ENCODE assay signal across 28 cellular contexts in genomic region chr4:41106694-41107419, GRCh38.
"Had no signal": no experiment of that assay in that cellular context is flagged by ENCODE, and none has a peak within 500 bp of the region (broad histone marks: within the 10 kb centered on the region; RNA-seq: fewer than 3 reads in every experiment).

No MANE protein-coding gene starts in this region.

- H3K36me3 Mint-ChIP-seq: activated CD4-positive, alpha-beta memory T cell treated with anti-CD3 and anti-CD28 coated beads for 36 hours; activated naive CD4-positive, alpha-beta T cell treated with anti-CD3 and anti-CD28 coated beads, Interleukin-2, amount 10 ng/mL, durations not matched to agents 7 days and 5 days; activated naive CD8-positive, alpha-beta T cell; IgD-negative memory B cell had no signal

- ATAC-seq: activated naive CD8-positive, alpha-beta T cell treated with anti-CD3 and anti-CD28 coated beads, Interleukin-2, amount 50 U/mL, for 24 hours; activated T-cell treated with anti-CD3 and anti-CD28 coated beads, Interleukin-2, amount 50 U/mL, for 4 hours; Panc1 had no signal

- H3K27ac Mint-ChIP-seq: activated B cell treated with CpG ODN at 0.5 μM for 24 hours; activated CD4-positive, alpha-beta memory T cell treated with anti-CD3 and anti-CD28 coated beads for 36 hours; activated naive CD4-positive, alpha-beta T cell treated with anti-CD3 and anti-CD28 coated beads, Interleukin-2, amount 10 ng/mL, durations not matched to agents 7 days and 5 days; activated naive CD8-positive, alpha-beta T cell; activated naive CD8-positive, alpha-beta T cell treated with anti-CD3 and anti-CD28 coated beads, Interleukin-2, amount 50 U/mL, for 24 hours; activated T-helper 1 cell treated with anti-CD3 and anti-CD28 coated beads, Interleukin-12 subunit alpha, Interleukin-12 subunit beta, Interleukin-2, Interleukin-4 antibody, amounts not matched to agents 30 ng/mL and 10 ng/mL and 1 ng/mL, durations not matched to agents 14 hours and 24 hours and 36 hours; IgD-negative memory B cell; T-helper 2 cell treated with Interferon-gamma antibody and Interleukin-4, amounts not matched to agents 5 μg/mL and 100 μg/mL, for 36 hours had no signal

- DNase-seq: activated B cell treated with CpG ODN at 0.5 μM for 24 hours; activated CD4-positive, alpha-beta memory T cell treated with anti-CD3 and anti-CD28 coated beads for 36 hours; activated CD4-positive, alpha-beta T cell treated with anti-CD3 and anti-CD28 coated beads for 4 hours; activated CD4-positive, alpha-beta T cell treated with anti-CD3 and anti-CD28 coated beads, Interleukin-2, amount 50 U/mL, for 1 hour; activated CD4-positive, CD25-positive, alpha-beta regulatory T cell treated with anti-CD3 and anti-CD28 coated beads, Interleukin-2, amount 50 U/mL, for 72 hours; activated CD8-positive, alpha-beta memory T cell treated with anti-CD3 and anti-CD28 coated beads, Interleukin-2, amount 50 U/mL, for 4 hours; activated naive CD4-positive, alpha-beta T cell treated with anti-CD3 and anti-CD28 coated beads, Interleukin-2, amount 10 ng/mL, durations not matched to agents 7 days and 5 days; activated naive CD8-positive, alpha-beta T cell treated with anti-CD3 and anti-CD28 coated beads, Interleukin-2, amount 50 U/mL, for 24 hours; activated T-cell treated with anti-CD3 and anti-CD28 coated beads for 4 hours; activated T-cell treated with anti-CD3 and anti-CD28 coated beads, Interleukin-2, amount 50 U/mL, for 4 hours; amniotic stem cell; aorta; brain microvascular endothelial cell; Karpas-422; KBM-7; MM.1S; MV-4-11; NCI-H1092; NCI-H1436 treated with DMSO at 0.1 percent for 48 hours; NCI-H1694 treated with DMSO at 0.1 percent for 48 hours; NCI-H2029; NCI-H345; NCI-H524 treated with DMSO at 0.1 percent for 48 hours had no signal

- H3K27me3 Mint-ChIP-seq: activated B cell treated with CpG ODN at 0.5 μM for 24 hours; activated CD4-positive, alpha-beta memory T cell treated with anti-CD3 and anti-CD28 coated beads for 36 hours; activated naive CD4-positive, alpha-beta T cell treated with anti-CD3 and anti-CD28 coated beads, Interleukin-2, amount 10 ng/mL, durations not matched to agents 7 days and 5 days; IgD-negative memory B cell had no signal

- H3K27ac ChIP-seq: brain microvascular endothelial cell had no signal

- H3K9me3 Mint-ChIP-seq: activated CD4-positive, alpha-beta memory T cell treated with anti-CD3 and anti-CD28 coated beads for 36 hours; activated naive CD4-positive, alpha-beta T cell treated with anti-CD3 and anti-CD28 coated beads, Interleukin-2, amount 10 ng/mL, durations not matched to agents 7 days and 5 days; activated naive CD8-positive, alpha-beta T cell treated with anti-CD3 and anti-CD28 coated beads, Interleukin-2, amount 50 U/mL, for 24 hours; activated T-cell treated with anti-CD3 and anti-CD28 coated beads, Interleukin-2, amount 50 U/mL, for 4 hours; activated T-helper 1 cell treated with anti-CD3 and anti-CD28 coated beads, Interleukin-12 subunit alpha, Interleukin-12 subunit beta, Interleukin-2, Interleukin-4 antibody, amounts not matched to agents 30 ng/mL and 10 ng/mL and 1 ng/mL, durations not matched to agents 14 hours and 24 hours and 36 hours; T-helper 2 cell treated with Interferon-gamma antibody and Interleukin-4, amounts not matched to agents 5 μg/mL and 100 μg/mL, for 36 hours had no signal

- H3K4me1 Mint-ChIP-seq: activated B cell treated with CpG ODN at 0.5 μM for 24 hours; activated naive CD4-positive, alpha-beta T cell treated with anti-CD3 and anti-CD28 coated beads, Interleukin-2, amount 10 ng/mL, durations not matched to agents 7 days and 5 days; activated naive CD8-positive, alpha-beta T cell treated with anti-CD3 and anti-CD28 coated beads, Interleukin-2, amount 50 U/mL, for 24 hours; IgD-negative memory B cell had no signal

- H3K27me3 ChIP-seq: brain microvascular endothelial cell had no signal

- H3K4me3 Mint-ChIP-seq: activated B cell treated with CpG ODN at 0.5 μM for 24 hours; activated CD4-positive, alpha-beta memory T cell treated with anti-CD3 and anti-CD28 coated beads for 36 hours; activated naive CD4-positive, alpha-beta T cell treated with anti-CD3 and anti-CD28 coated beads, Interleukin-2, amount 10 ng/mL, durations not matched to agents 7 days and 5 days; activated naive CD8-positive, alpha-beta T cell; activated naive CD8-positive, alpha-beta T cell treated with anti-CD3 and anti-CD28 coated beads, Interleukin-2, amount 50 U/mL, for 24 hours; activated T-cell treated with anti-CD3 and anti-CD28 coated beads, Interleukin-2, amount 50 U/mL, for 4 hours; activated T-helper 1 cell treated with anti-CD3 and anti-CD28 coated beads, Interleukin-12 subunit alpha, Interleukin-12 subunit beta, Interleukin-2, Interleukin-4 antibody, amounts not matched to agents 30 ng/mL and 10 ng/mL and 1 ng/mL, durations not matched to agents 14 hours and 24 hours and 36 hours; IgD-negative memory B cell; T-helper 2 cell treated with Interferon-gamma antibody and Interleukin-4, amounts not matched to agents 5 μg/mL and 100 μg/mL, for 36 hours had no signal
